In genomic region chr6:20529086-20529448, GRCh38 we compare ENCODE assay signal across 8 cellular contexts. TPM values are rescaled to one million over a fixed set of nuclear protein-coding genes. Genes with fewer than 3 reads are reported as not detected.
A peak's percentile ranks its signal among the peaks of the same experiment; 100 is the strongest.
DNase-seq lines count a peak whose midpoint lies in the region; ATAC-seq and TF ChIP-seq lines count a peak whose summit lies in the region.
"Not testable (repeated sequence)": the region's sequence is repeated elsewhere in the genome, so short reads cannot be mapped to it uniquely, and the experiment has no call there.

No MANE protein-coding gene starts in this region.

- not testable (repeated sequence) for H3F3A ChIP-seq in neural progenitor cell (ENCODE audit: low read depth)

- H4K20me1 ChIP-seq in neural progenitor cell (ENCODE audit: low read depth): not testable (repeated sequence)

- H3K4me1 Mint-ChIP-seq in neural progenitor cell: not testable (repeated sequence)

- H3K9me3 ChIP-seq in neural progenitor cell (ENCODE audit: low read depth): not testable (repeated sequence)

- H3K4me3 ChIP-seq in GM06990 (replicated peaks; ENCODE audit: low read depth, low read length); astrocyte of the cerebellum (ENCODE audit: low read depth, low read length); neural progenitor cell: not testable (repeated sequence)

- not testable (repeated sequence) for H3K9me3 Mint-ChIP-seq in neural progenitor cell

- in situ Hi-C loops in astrocyte of the cerebellum (cut with HindIII; ENCODE audit: low sequenced_read_pairs): loop anchor here (25.0 kb wide), 1 partner anchor 242 kb away; no protein-coding TSS in a partner anchor

- not testable (repeated sequence) for DNase-seq in GM06990 (ENCODE audit: extremely low read depth, insufficient read length); Right ventricle myocardium superior
- DNase-seq in NCI-H146 treated with DMSO at 0.1 percent for 48 hours (lab: John Stamatoyannopoulos, UW; ENCODE audit: unreplicated experiment) (peak; percentile 41), SHP77 (lab: John Stamatoyannopoulos, UW) (peak; percentile 28 to 37), astrocyte of the cerebellum (ENCODE audit: low read depth) (peak; percentile 31), neural progenitor cell (ENCODE audit: low spot score) (peak; percentile 59)

- not testable (repeated sequence) for H3K9ac ChIP-seq in neural progenitor cell

- peak overlapping the region; percentile 66 for H3K27ac ChIP-seq in 22Rv1
- not testable (repeated sequence) for H3K27ac ChIP-seq in neural progenitor cell

- H3K4me1 ChIP-seq in neural progenitor cell: not testable (repeated sequence)

- ATAC-seq in HG02642 (IDR thresholded peaks at IDR 0.05; ENCODE audit: poor library complexity, unreplicated experiment): peak; percentile 42
- ATAC-seq in Right ventricle myocardium superior (ENCODE audit: poor library complexity): peak; percentile 84

- intact Hi-C loops in Right ventricle myocardium superior (cut with DNase I): loop anchor here (5.0 kb wide), 1 partner anchor 437 kb away; no protein-coding TSS in a partner anchor

- H3K27me3 ChIP-seq in GM06990 (replicated peaks; ENCODE audit: control insufficient read depth, insufficient read depth, low read length); neural progenitor cell: not testable (repeated sequence)

- TF ChIP-seq CTCF in 22Rv1 (IDR thresholded peaks at IDR 0.05): peak; percentile 66
- peak; percentile 28 for TF ChIP-seq CTCF in GM06990 (IDR thresholded peaks at IDR 0.05; ENCODE audit: insufficient read depth, low read length, poor library complexity, severe bottlenecking)
- not testable (repeated sequence) for TF ChIP-seq CTCF in astrocyte of the cerebellum (IDR thresholded peaks at IDR 0.05; ENCODE audit: low read depth, low read length, missing control alignments)
- peak; percentile 61 for TF ChIP-seq CTCF in neural progenitor cell (IDR thresholded peaks at IDR 0.05)

- not testable (repeated sequence) for H3K4me2 ChIP-seq in neural progenitor cell

- H3K27ac Mint-ChIP-seq in neural progenitor cell: not testable (repeated sequence)

- H3K27me3 Mint-ChIP-seq in neural progenitor cell (ENCODE audit: insufficient read depth, low read depth): not testable (repeated sequence)

- H3K36me3 Mint-ChIP-seq in neural progenitor cell: not testable (repeated sequence)

- H2AFZ ChIP-seq in neural progenitor cell (replicated peaks): not testable (repeated sequence)

- H3K79me2 ChIP-seq in neural progenitor cell (ENCODE audit: low read depth): not testable (repeated sequence)

- not testable (repeated sequence) for H3K36me3 ChIP-seq in GM06990 (ENCODE audit: control insufficient read depth, insufficient read depth, low read length); neural progenitor cell

- H3K4me3 Mint-ChIP-seq in neural progenitor cell: not testable (repeated sequence)

RNA-seq across cellular contexts. Expression of gene CDKAL1, which starts 5.2 kb away (rescaled TPM):
- 10.2 TPM for total RNA-seq in Right ventricle myocardium superior
- total RNA-seq in neural progenitor cell (ENCODE audit: low replicate concordance): 29.1 and 39.6 TPM in 2 replicates
